ENCODE assay signal across 10 cellular contexts in the genomic region with DNA sequence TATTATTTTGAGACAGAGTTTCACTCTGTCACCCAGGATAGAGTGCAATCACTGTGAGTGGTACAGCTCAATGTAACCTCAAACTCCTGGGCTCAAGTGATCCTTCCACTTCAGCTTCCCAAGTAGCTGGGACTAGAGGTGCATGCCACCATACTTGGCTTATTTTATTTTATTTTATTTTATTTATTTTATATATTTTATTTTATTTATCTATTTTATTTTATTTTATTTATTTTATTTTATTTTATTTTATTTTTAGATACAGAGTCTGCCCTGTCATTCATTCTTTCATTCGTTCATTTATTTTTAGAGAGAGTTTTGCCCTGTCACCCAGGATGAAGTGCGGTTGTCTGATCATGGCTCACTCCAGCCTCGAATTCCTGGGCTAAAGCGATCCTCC.
"Had no signal": no experiment of that assay in that cellular context is flagged by ENCODE, and none has a peak within 500 bp of the region (broad histone marks: within the 10 kb centered on the region; RNA-seq: fewer than 3 reads in every experiment).

No MANE protein-coding gene starts in this region.

- DNase-seq: GM23248, GOT3, H7, H9, HCEC 1CT, HFFc6 had no signal

- H3K27ac Mint-ChIP-seq: GM23338, H9, HFFc6 had no signal

- H3K9me3 Mint-ChIP-seq: GM23338, H9 had no signal

- FAIRE-seq: H1, H54 had no signal

- H3K4me3 Mint-ChIP-seq: GM23338, H9, HFFc6 had no signal

- ATAC-seq: GM23338, HCT116 had no signal
